Comparison of ENCODE assay signal across 19 cellular contexts in genomic region chr1:159007734-159008133, GRCh38. TPM values are rescaled to one million over a fixed set of nuclear protein-coding genes. Genes with fewer than 3 reads are reported as not detected.
A peak's percentile ranks its signal among the peaks of the same experiment; 100 is the strongest.
DNase-seq lines count a peak whose midpoint lies in the region; ATAC-seq, FAIRE-seq and TF ChIP-seq lines count a peak whose summit lies in the region.
"Had no signal": no experiment of that assay in that cellular context is flagged by ENCODE, and none has a peak within 500 bp of the region (broad histone marks: within the 10 kb centered on the region; RNA-seq: fewer than 3 reads in every experiment).

No MANE protein-coding gene starts in this region.

- peak overlapping the region; percentile 28 for H3K4me3 ChIP-seq in CD4-positive, CD25-positive, alpha-beta regulatory T cell (ENCODE audit: low read depth, low read length)
- H3K4me3 ChIP-seq: ascending aorta, psoas muscle, tibial nerve had no signal

- no peak for ATAC-seq in CD4-positive, CD25-positive, alpha-beta regulatory T cell (ENCODE audit: low read depth in 2 of 2)
- ATAC-seq in GM21515 (IDR thresholded peaks at IDR 0.05; ENCODE audit: unreplicated experiment) (no peak), GM18858 (IDR thresholded peaks at IDR 0.05; ENCODE audit: unreplicated experiment) (no peak)
- ATAC-seq: psoas muscle had no signal

- no peaks in the 10 kb centered on the region for H3K27me3 ChIP-seq in CD4-positive, CD25-positive, alpha-beta regulatory T cell (ENCODE audit: control insufficient read depth, insufficient read depth, low read length)
- H3K27me3 ChIP-seq: ascending aorta, tibial nerve had no signal

- H3K27me3 Mint-ChIP-seq in CD4-positive, CD25-positive, alpha-beta regulatory T cell: no peaks in the 10 kb centered on the region
- H3K27me3 Mint-ChIP-seq in T-helper 1 cell treated with Interleukin-12 subunit alpha and Interleukin-12 subunit beta and Interleukin-4 antibody, amounts not matched to agents 30 μg/mL and 1 μg/mL, for 36 hours (ENCODE audit: low read depth): no peaks in the 10 kb centered on the region
- H3K27me3 Mint-ChIP-seq in immature natural killer cell (ENCODE audit: low read depth in 3 of 3) (peaks cover 0 to 12% (median 7%) of the 10 kb centered on the region in 3 donors), chondrocyte (ENCODE audit: low read depth) (peaks cover 2% of the 10 kb centered on the region)

- H3K4me1 Mint-ChIP-seq in CD4-positive, CD25-positive, alpha-beta regulatory T cell: peaks cover 7 to 51% (median 32%) of the 10 kb centered on the region in 4 donors
- H3K4me1 Mint-ChIP-seq in T-helper 1 cell treated with Interleukin-12 subunit alpha and Interleukin-12 subunit beta and Interleukin-4 antibody, amounts not matched to agents 30 μg/mL and 1 μg/mL, for 36 hours (ENCODE audit: low read depth): peaks cover 38% of the 10 kb centered on the region
- H3K4me1 Mint-ChIP-seq in immature natural killer cell (peaks cover 51 to 64% of the 10 kb centered on the region in 2 donors), chondrocyte (ENCODE audit: low read depth) (peaks cover 19% of the 10 kb centered on the region)

- H3K27ac ChIP-seq in CD4-positive, CD25-positive, alpha-beta regulatory T cell (ENCODE audit: insufficient read depth, low read length, poor library complexity, severe bottlenecking): peak overlapping the region; percentile 87
- H3K27ac ChIP-seq: C4-2B had no signal

- H3K4me3 Mint-ChIP-seq in CD4-positive, CD25-positive, alpha-beta regulatory T cell: peak overlapping the region in 2 of 4 donors; percentile 18 to 43
- H3K4me3 Mint-ChIP-seq in T-helper 1 cell treated with Interleukin-12 subunit alpha and Interleukin-12 subunit beta and Interleukin-4 antibody, amounts not matched to agents 30 μg/mL and 1 μg/mL, for 36 hours: no peak overlapping the region
- H3K4me3 Mint-ChIP-seq in immature natural killer cell (peak overlapping the region; percentile 9 to 69 (median 26)), chondrocyte (ENCODE audit: unreplicated experiment) (no peak overlapping the region)

- H3K4me1 ChIP-seq in CD4-positive, CD25-positive, alpha-beta regulatory T cell (ENCODE audit: control insufficient read depth, insufficient read depth, low read length, poor library complexity, severe bottlenecking): peaks cover 20% of the 10 kb centered on the region
- H3K4me1 ChIP-seq: ascending aorta, psoas muscle had no signal

- H3K36me3 Mint-ChIP-seq in CD4-positive, CD25-positive, alpha-beta regulatory T cell: peaks cover 12% of the 10 kb centered on the region
- peaks cover 25% of the 10 kb centered on the region for H3K36me3 Mint-ChIP-seq in T-helper 1 cell treated with Interleukin-12 subunit alpha and Interleukin-12 subunit beta and Interleukin-4 antibody, amounts not matched to agents 30 μg/mL and 1 μg/mL, for 36 hours (ENCODE audit: low read depth)
- H3K36me3 Mint-ChIP-seq in immature natural killer cell (peaks cover 9 to 17% (median 17%) of the 10 kb centered on the region in 3 donors), chondrocyte (ENCODE audit: low read depth) (peaks cover 2% of the 10 kb centered on the region)

- no peaks in the 10 kb centered on the region for H3K9me3 ChIP-seq in CD4-positive, CD25-positive, alpha-beta regulatory T cell (ENCODE audit: control insufficient read depth in 2 of 2, low read length in 2 of 2)
- H3K9me3 ChIP-seq: ascending aorta, psoas muscle, tibial nerve had no signal

- peak; percentile 49 for FAIRE-seq in GM18507 (lab: Jason Lieb, UNC)

- no peak for DNase-seq in CD4-positive, CD25-positive, alpha-beta regulatory T cell
- no peak for DNase-seq in GM18507 (ENCODE audit: extremely low spot score, insufficient read length, low read depth)
- no peak for DNase-seq in immature natural killer cell
- DNase-seq in chondrocyte (ENCODE audit: low spot score): no peak
- no peak for DNase-seq in GM19238 (ENCODE audit: insufficient read length, low spot score)
- DNase-seq: activated CD8-positive, alpha-beta memory T cell treated with anti-CD3 and anti-CD28 coated beads, Interleukin-2, amount 50 U/mL, for 48 hours; dermis blood vessel endothelial cell; hippocampal formation; NCI-H187 treated with DMSO at 0.1 percent for 48 hours; NCI-H748 treated with DMSO at 0.1 percent for 48 hours; psoas muscle; Right ventricle myocardium superior had no signal

- H3K36me3 ChIP-seq in CD4-positive, CD25-positive, alpha-beta regulatory T cell (ENCODE audit: control insufficient read depth, insufficient read depth, low read length): no peaks in the 10 kb centered on the region
- H3K36me3 ChIP-seq: ascending aorta, tibial nerve had no signal

- H3K9me3 Mint-ChIP-seq in CD4-positive, CD25-positive, alpha-beta regulatory T cell: peaks cover 0 to 2% (median 0%) of the 10 kb centered on the region in 7 donors
- H3K9me3 Mint-ChIP-seq in T-helper 1 cell treated with Interleukin-12 subunit alpha and Interleukin-12 subunit beta and Interleukin-4 antibody, amounts not matched to agents 30 μg/mL and 1 μg/mL, for 36 hours: peaks cover 3% of the 10 kb centered on the region
- H3K9me3 Mint-ChIP-seq in immature natural killer cell (no peaks in the 10 kb centered on the region), chondrocyte (ENCODE audit: low read depth) (no peaks in the 10 kb centered on the region)

- TF ChIP-seq CTCF in chondrocyte (IDR thresholded peaks at IDR 0.05): no peak

- H3K27ac Mint-ChIP-seq in CD4-positive, CD25-positive, alpha-beta regulatory T cell: peak overlapping the region; percentile 59 to 98 (median 98)
- peak overlapping the region; percentile 79 for H3K27ac Mint-ChIP-seq in T-helper 1 cell treated with Interleukin-12 subunit alpha and Interleukin-12 subunit beta and Interleukin-4 antibody, amounts not matched to agents 30 μg/mL and 1 μg/mL, for 36 hours
- H3K27ac Mint-ChIP-seq in immature natural killer cell (peak overlapping the region; percentile 83 to 96 (median 88)), chondrocyte (ENCODE audit: unreplicated experiment) (no peak overlapping the region)

RNA-seq across cellular contexts. Expression of gene IFI16, which starts 2.0 kb away (rescaled TPM):
- total RNA-seq in CD4-positive, CD25-positive, alpha-beta regulatory T cell: 130 TPM
- polyA plus RNA-seq in CD4-positive, CD25-positive, alpha-beta regulatory T cell: 100 to 1,000 TPM in 2 of 4 donors, 10 to 100 TPM in 2; 90.4 to 117 (median 101) TPM
- 100 to 1,000 TPM in 1 of 3 donors, 10 to 100 TPM in 2; 78.8 to 205 (median 80.3) TPM for polyA plus RNA-seq in immature natural killer cell
- total RNA-seq in chondrocyte: 10.1 to 26.3 TPM (median 13.3 TPM) in 3 replicates
- total RNA-seq: G401 had no signal

Comparison
In these comparisons a context has a peak if more than half of its experiments do, and no peak if none do; other contexts are left out.
1. H3K4me3 Mint-ChIP-seq: peak in immature natural killer cell (5 of 5); none in T-helper 1 cell treated with Interleukin-12 subunit alpha and Interleukin-12 subunit beta and Interleukin-4 antibody, amounts not matched to agents 30 μg/mL and 1 μg/mL, for 36 hours (single experiment) and chondrocyte (single experiment).